ENCODE assay signal across 32 cellular contexts in genomic region chr9:7597716-7598115, GRCh38.
"Had no signal": no experiment of that assay in that cellular context is flagged by ENCODE, and none has a peak within 500 bp of the region (broad histone marks: within the 10 kb centered on the region; RNA-seq: fewer than 3 reads in every experiment).

No MANE protein-coding gene starts in this region.

- DNase-seq: Karpas-422, Kasumi-1, KG1, MG63, MM.1S, MV-4-11, NCI-H1048, NCI-H1092, NCI-H1092 treated with DMSO at 0.1 percent for 48 hours, NCI-H1105, NCI-H1105 treated with DMSO at 0.1 percent for 48 hours, NCI-H1417, NCI-H1417 treated with DMSO at 0.1 percent for 48 hours, NCI-H1436, NCI-H1436 treated with DMSO at 0.1 percent for 48 hours, NCI-H146, NCI-H1694, NCI-H1694 treated with DMSO at 0.1 percent for 48 hours, NCI-H187, NCI-H187 treated with DMSO at 0.1 percent for 48 hours, NCI-H1930, NCI-H2029, NCI-H2029 treated with DMSO at 0.1 percent for 48 hours, NCI-H2081, NCI-H2081 treated with DMSO at 0.1 percent for 48 hours, NCI-H2107, NCI-H2171, NCI-H2171 treated with DMSO at 0.1 percent for 48 hours, NCI-H2227 treated with DMSO at 0.1 percent for 48 hours, NCI-H226, NCI-H345 had no signal

- H3K9me3 ChIP-seq: MG63 had no signal

- H3K9ac ChIP-seq: KMS-11 had no signal

- H3K27ac ChIP-seq: KMS-11 had no signal

- H3K4me3 ChIP-seq: MG63 had no signal

- H3K36me3 ChIP-seq: MG63 had no signal
